In the genomic region with DNA sequence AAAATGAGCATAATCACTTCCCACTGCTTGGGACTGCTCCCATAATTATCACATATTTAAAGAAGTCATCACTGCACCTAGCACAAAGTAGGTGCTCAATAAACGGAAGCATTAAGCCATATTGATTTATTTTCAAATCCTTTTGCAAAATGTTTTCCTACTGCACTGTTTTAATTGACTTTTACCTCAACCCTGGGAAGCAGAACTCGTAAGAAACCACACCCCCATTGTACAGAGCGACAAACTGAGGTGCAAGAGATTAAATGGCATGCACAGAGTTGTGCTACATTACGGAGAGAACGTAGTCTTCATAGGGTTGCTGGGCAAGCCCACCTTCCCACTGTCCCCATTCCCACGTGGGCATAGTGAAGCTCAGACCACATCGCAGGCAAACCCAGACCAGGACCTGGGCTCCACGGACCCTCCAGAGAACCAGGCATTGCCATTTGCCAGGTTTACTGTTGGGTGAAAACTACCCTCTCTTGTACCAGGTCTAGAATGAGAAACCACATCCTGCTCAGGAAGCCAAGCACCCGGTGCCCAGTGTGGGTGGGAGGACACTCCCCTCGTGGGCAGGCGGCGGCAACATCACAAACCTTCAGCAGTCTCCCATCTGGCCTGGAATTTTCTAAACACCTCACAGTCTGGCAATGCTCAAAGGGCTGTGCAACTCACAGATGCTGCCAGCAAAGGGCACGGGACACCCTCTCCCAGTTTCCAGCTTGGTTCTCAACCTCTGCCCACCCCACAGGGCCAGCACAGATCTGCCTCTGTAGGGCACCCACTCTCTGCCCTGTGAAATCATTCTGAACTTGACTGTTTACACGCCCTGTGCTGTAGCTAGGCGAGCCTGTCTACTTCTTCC, we compare ENCODE assay signal across 8 cellular contexts. TPM values are rescaled to one million over a fixed set of nuclear protein-coding genes. Genes with fewer than 3 reads are reported as not detected.
DNase-seq lines count a peak whose midpoint lies in the region; ATAC-seq, FAIRE-seq and TF ChIP-seq lines count a peak whose summit lies in the region.

No MANE protein-coding gene starts in this region.

- peaks cover 8% of the 10 kb centered on the region for H3K36me3 Mint-ChIP-seq in T-cell
- peaks cover 18% of the 10 kb centered on the region for H3K36me3 Mint-ChIP-seq in MCF 10A (ENCODE audit: insufficient read depth, unreplicated experiment)
- H3K36me3 Mint-ChIP-seq in nephron (ENCODE audit: low read depth), result no peaks in the 10 kb centered on the region

- H3K4me1 Mint-ChIP-seq in T-cell, result peaks cover 95 to 96% (median 96%) of the 10 kb centered on the region in 3 donors
- peaks cover 49% of the 10 kb centered on the region for H3K4me1 Mint-ChIP-seq in MCF 10A (ENCODE audit: insufficient read depth, unreplicated experiment)
- peaks cover 87% of the 10 kb centered on the region for H3K4me1 Mint-ChIP-seq in nephron

- H3K27ac Mint-ChIP-seq in T-cell (peak overlapping the region; percentile 99), MCF 10A (ENCODE audit: low read depth, unreplicated experiment) (peak overlapping the region; percentile 88), nephron (peak overlapping the region; percentile 98 to 99 (median 98))

- BruUV-seq in MCF 10A (replicated peaks; lab: Mats Ljungman, UMichigan), result no TSS peak

- POLR2A ChIA-PET in T-cell (lab: Charles Lee) (interaction anchor here in 1 of 2 donors (0.6 to 1.0 kb wide), 2 partner anchors 21 to 537 kb away, joined by 7 to 9 read pairs; a partner anchor contains a TSS), MCF 10A (lab: Yijun Ruan, JAX) (interaction anchor here (0.7 to 3.4 kb wide), 7 partner anchors 14 to 127 kb away, joined by 3 to 27 read pairs (median 3); no protein-coding TSS in a partner anchor)

- peak overlapping the region; percentile 88 to 90 (median 89) for H3K4me3 Mint-ChIP-seq in T-cell
- H3K4me3 Mint-ChIP-seq in MCF 10A (ENCODE audit: unreplicated experiment), result peak overlapping the region; percentile 14
- peak overlapping the region in 2 of 3 experiments; percentile 73 for H3K4me3 Mint-ChIP-seq in nephron

- CTCF ChIA-PET in T-cell (lab: Charles Lee) (no interaction called here), MCF 10A (lab: Yijun Ruan, JAX) (interaction anchor here (0.6 to 0.7 kb wide), 3 partner anchors 9 to 136 kb away, joined by 3 read pairs; no protein-coding TSS in a partner anchor)

- peak; percentile 53 to 80 (median 72) for ATAC-seq in T-cell (replicated peaks in 1 of 4)
- ATAC-seq in GM18873 (IDR thresholded peaks at IDR 0.05; ENCODE audit: low FRiP score, unreplicated experiment), result no peak
- no peak for ATAC-seq in HG02571 (IDR thresholded peaks at IDR 0.05; ENCODE audit: unreplicated experiment)
- no peak for ATAC-seq in GM19023 (IDR thresholded peaks at IDR 0.05; ENCODE audit: unreplicated experiment)

- TF ChIP-seq POLR2A in GM12891 (IDR thresholded peaks at IDR 0.05; ENCODE audit: low read depth, low read length), result no peak

- H3K27me3 Mint-ChIP-seq in T-cell (no peaks in the 10 kb centered on the region), MCF 10A (ENCODE audit: insufficient read depth, unreplicated experiment) (no peaks in the 10 kb centered on the region), nephron (ENCODE audit: low read depth) (peaks cover 15% of the 10 kb centered on the region)

- intact Hi-C loops in MCF 10A (cut with micrococcal nuclease), result loop anchor here (2.0 kb wide), 1 partner anchor 25 kb away; no protein-coding TSS in a partner anchor

- H3K9me3 Mint-ChIP-seq in T-cell (no peaks in the 10 kb centered on the region), MCF 10A (ENCODE audit: unreplicated experiment) (no peaks in the 10 kb centered on the region), nephron (no peaks in the 10 kb centered on the region)

- FAIRE-seq in GM12891 (lab: Jason Lieb, UNC), result no peak

- TF ChIP-seq CTCF in MCF 10A (IDR thresholded peaks at IDR 0.05; ENCODE audit: unreplicated experiment), result no peak
- TF ChIP-seq CTCF in nephron (IDR thresholded peaks at IDR 0.05; ENCODE audit: unreplicated experiment in 3 of 3), result no peak

- DNase-seq in CD1c-positive myeloid dendritic cell (ENCODE audit: extremely low spot score) (peak; percentile 55), T-cell (peak; percentile 44 to 80 (median 66)), MCF 10A (ENCODE audit: unreplicated experiment) (peak; percentile 48), GM12891 (ENCODE audit: insufficient read length, low spot score) (no peak)

TF ChIP-seq in GM12891, 5 proteins besides CTCF, POLR2A, EP300 and RAD21:
- no peak for TF ChIP-seq TAF1 (IDR thresholded peaks at IDR 0.05; ENCODE audit: low read depth, low read length)
- TF ChIP-seq PAX5 (IDR thresholded peaks at IDR 0.05; ENCODE audit: insufficient read depth, low read length, severe bottlenecking), result no peak
- no peak for TF ChIP-seq POU2F2 (IDR thresholded peaks at IDR 0.05; ENCODE audit: low read depth, low read length)
- TF ChIP-seq POLR2AphosphoS5 (IDR thresholded peaks at IDR 0.05; ENCODE audit: low read depth, low read length), result no peak
- TF ChIP-seq SPI1 (IDR thresholded peaks at IDR 0.05; ENCODE audit: low read depth, low read length), result no peak

RNA-seq across cellular contexts. Expression of a gene that starts 8.2 kb away (rescaled TPM):
- 10 to 100 TPM; 36.0 to 76.2 (median 37.7) TPM for total RNA-seq in T-cell
- 10.8 and 21.0 TPM in 2 replicates for total RNA-seq in MCF 10A (2022)
- polyA plus RNA-seq in GM12891 (2012; ENCODE audit: low read depth, missing spikeins), result 8.1 TPM

RNA-seq across cellular contexts. Expression of a gene that starts 45.9 kb away (rescaled TPM):
- total RNA-seq in T-cell (1 to 10 TPM in 4 of 5 donors, under 1 TPM in 1; 0.85 to 2.8 (median 2.2) TPM), MCF 10A (2022) (5.7 and 6.3 TPM in 2 replicates)
- 8.5 TPM for polyA plus RNA-seq in GM12891 (2012; ENCODE audit: low read depth, missing spikeins)

Comparison
In these comparisons a context has a peak if more than half of its experiments do, and no peak if none do; other contexts are left out.
1. ATAC-seq: peak in T-cell (4 of 4); none in GM18873 (single experiment), HG02571 (single experiment) and GM19023 (single experiment).
2. H3K4me3 Mint-ChIP-seq: peak in every context shown above with its lines; median percentile 89 in T-cell; 73 in nephron; 14 in MCF 10A.
3. Peak in every context shown above with its lines, with median percentiles within 50 percentile points of each other: H3K27ac Mint-ChIP-seq.